14 cellular contexts compared by ENCODE assay signal in the genomic region with DNA sequence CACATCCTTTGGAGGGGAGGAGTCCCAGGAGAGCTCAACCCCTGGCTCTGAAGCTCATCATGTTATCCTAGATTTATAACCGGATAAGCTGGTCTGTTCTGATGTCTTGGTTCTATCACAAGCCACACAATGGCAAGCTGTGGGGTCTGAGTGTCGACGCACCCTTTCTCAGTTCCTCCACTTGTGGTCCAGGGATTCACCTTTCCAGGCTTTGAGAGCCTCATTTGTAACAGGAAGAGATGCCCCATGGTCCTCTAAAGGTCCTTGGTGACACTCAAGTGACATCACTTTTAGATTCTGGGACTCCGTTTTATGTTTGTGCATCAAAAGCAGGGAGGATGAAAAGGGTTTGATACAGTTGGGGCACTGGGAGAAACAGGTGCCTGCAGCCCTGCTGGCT.
"Had no signal": no experiment of that assay in that cellular context is flagged by ENCODE, and none has a peak within 500 bp of the region (broad histone marks: within the 10 kb centered on the region; RNA-seq: fewer than 3 reads in every experiment).

No MANE protein-coding gene starts in this region.

- H3K9me3 ChIP-seq: gastroesophageal sphincter, left ventricle myocardium inferior, sigmoid colon, thoracic aorta had no signal

- H3K27ac ChIP-seq: VCaP had no signal

- H3K27me3 Mint-ChIP-seq: activated CD4-positive, alpha-beta T cell treated with anti-CD3 and anti-CD28 coated beads for 36 hours; activated T-helper 17 cell treated with anti-CD3 and anti-CD28 coated beads, Interleukin-2, amount 50 U/mL, for 72 hours; stimulated activated naive CD8-positive, alpha-beta T cell treated with anti-CD3 and anti-CD28 coated beads, Interleukin-15, amount 100 ng/mL, for 72 hours had no signal

- H3K4me3 ChIP-seq: left ventricle myocardium inferior, sigmoid colon had no signal

- H3K9me3 Mint-ChIP-seq: activated naive CD4-positive, alpha-beta T cell treated with anti-CD3 and anti-CD28 coated beads, Interleukin-2, amount 50 U/mL, for 72 hours; activated T-helper 17 cell treated with anti-CD3 and anti-CD28 coated beads, Interleukin-2, amount 50 U/mL, for 72 hours; nephron progenitor cell; stimulated activated naive CD8-positive, alpha-beta T cell treated with anti-CD3 and anti-CD28 coated beads, Interleukin-15, amount 100 ng/mL, for 72 hours had no signal

- DNase-seq: activated CD4-positive, alpha-beta T cell treated with anti-CD3 and anti-CD28 coated beads for 36 hours; dermis blood vessel endothelial cell; kidney; left ventricle myocardium inferior; mesenchymal stem cell; nephron progenitor cell; sigmoid colon; stimulated activated CD4-positive, alpha-beta T cell treated with anti-CD3 and anti-CD28 coated beads, Interleukin-2, amount 100 ng/mL, for 24 hours; stimulated activated naive CD8-positive, alpha-beta T cell treated with anti-CD3 and anti-CD28 coated beads, Interleukin-15, amount 100 ng/mL, for 72 hours had no signal

- ATAC-seq: activated CD4-positive, alpha-beta T cell treated with anti-CD3 and anti-CD28 coated beads for 36 hours; activated naive CD4-positive, alpha-beta T cell treated with anti-CD3 and anti-CD28 coated beads, Interleukin-2, amount 50 U/mL, for 72 hours; activated T-helper 17 cell treated with anti-CD3 and anti-CD28 coated beads, Interleukin-2, amount 50 U/mL, for 72 hours; gastroesophageal sphincter; stimulated activated naive CD8-positive, alpha-beta T cell treated with anti-CD3 and anti-CD28 coated beads, Interleukin-15, amount 100 ng/mL, for 72 hours had no signal

- H3K27me3 ChIP-seq: gastroesophageal sphincter, sigmoid colon had no signal

- H3K4me3 Mint-ChIP-seq: activated CD4-positive, alpha-beta T cell treated with anti-CD3 and anti-CD28 coated beads for 36 hours; nephron progenitor cell; stimulated activated naive CD8-positive, alpha-beta T cell treated with anti-CD3 and anti-CD28 coated beads, Interleukin-15, amount 100 ng/mL, for 72 hours had no signal

- H3K27ac Mint-ChIP-seq: activated CD4-positive, alpha-beta T cell treated with anti-CD3 and anti-CD28 coated beads for 36 hours; activated naive CD4-positive, alpha-beta T cell treated with anti-CD3 and anti-CD28 coated beads, Interleukin-2, amount 50 U/mL, for 72 hours; nephron progenitor cell had no signal

- H3K36me3 ChIP-seq: gastroesophageal sphincter, left ventricle myocardium inferior, sigmoid colon, thoracic aorta had no signal
